Comparison of ENCODE assay signal across 9 cellular contexts in the genomic region with DNA sequence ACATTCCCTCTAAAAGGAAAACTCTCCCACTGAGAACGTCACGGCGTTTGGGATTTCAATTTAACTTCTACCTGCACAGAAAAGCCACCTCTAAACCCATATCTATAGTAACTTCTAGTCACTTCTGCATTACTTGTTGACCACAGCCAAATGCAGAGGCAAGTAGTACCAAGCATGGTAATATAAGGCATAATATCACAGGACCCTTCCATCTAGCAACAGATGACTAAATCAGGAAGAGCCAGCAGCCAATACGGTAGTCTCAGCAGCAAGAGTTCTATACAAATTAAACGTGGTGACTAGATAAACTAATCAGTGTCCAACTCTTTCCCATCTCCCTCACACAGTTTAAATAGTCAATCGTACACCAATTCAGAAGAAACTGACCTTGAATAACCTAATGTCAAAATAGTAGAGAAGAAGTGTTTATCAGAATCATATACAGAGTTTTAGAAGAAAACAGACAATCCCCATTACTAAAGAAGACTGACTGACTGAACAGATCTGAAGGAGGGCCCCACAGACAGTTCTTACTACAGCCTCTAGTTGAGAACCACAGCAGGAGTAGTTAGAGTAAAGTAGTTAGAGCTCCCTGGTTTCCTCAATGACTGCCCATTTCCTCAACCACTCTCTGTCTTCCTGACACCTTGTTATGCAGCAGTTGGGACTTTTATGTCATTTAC. TPM values are rescaled to one million over a fixed set of nuclear protein-coding genes. Genes with fewer than 3 reads are reported as not detected.
DNase-seq lines count a peak whose midpoint lies in the region; ATAC-seq and TF ChIP-seq lines count a peak whose summit lies in the region.
"Had no signal": no experiment of that assay in that cellular context is flagged by ENCODE, and none has a peak within 500 bp of the region (broad histone marks: within the 10 kb centered on the region; RNA-seq: fewer than 3 reads in every experiment).

No MANE protein-coding gene starts in this region.

- no peaks in the 10 kb centered on the region for H3K9me2 ChIP-seq in GM23248 (ENCODE audit: insufficient read depth)

- H3K9me3 ChIP-seq in GM23248 (ENCODE audit: low read depth) (no peaks in the 10 kb centered on the region), thyroid gland (no peaks in the 10 kb centered on the region)

- no peak overlapping the region for H3K9ac ChIP-seq in GM23248
- H3K9ac ChIP-seq: BLaER1 had no signal

- H3K4me2 ChIP-seq in GM23248 (ENCODE audit: unreplicated experiment), result no peak overlapping the region
- H3K4me2 ChIP-seq: BLaER1 had no signal

- H3K27ac Mint-ChIP-seq in activated CD4-positive, alpha-beta T cell treated with anti-CD3 and anti-CD28 coated beads for 36 hours, result peak overlapping the region; percentile 62

- H3F3A ChIP-seq in GM23248 (ENCODE audit: insufficient read depth), result peaks cover 8% of the 10 kb centered on the region

- POLR2A ChIA-PET in activated CD4-positive, alpha-beta T cell treated with anti-CD3 and anti-CD28 coated beads for 36 hours (lab: Charles Lee), result no interaction called here

- ATAC-seq in activated CD4-positive, alpha-beta T cell treated with anti-CD3 and anti-CD28 coated beads for 36 hours, result peak; percentile 90

- no peaks in the 10 kb centered on the region for H3K27me3 Mint-ChIP-seq in activated CD4-positive, alpha-beta T cell treated with anti-CD3 and anti-CD28 coated beads for 36 hours

- H3K4me3 Mint-ChIP-seq in activated CD4-positive, alpha-beta T cell treated with anti-CD3 and anti-CD28 coated beads for 36 hours, result no peak overlapping the region

- peaks cover 2% of the 10 kb centered on the region for H3K9me3 Mint-ChIP-seq in activated CD4-positive, alpha-beta T cell treated with anti-CD3 and anti-CD28 coated beads for 36 hours (ENCODE audit: low read depth)

- TF ChIP-seq POLR2A in thyroid gland (IDR thresholded peaks at IDR 0.05), result no peak

- CTCF ChIA-PET in activated CD4-positive, alpha-beta T cell treated with anti-CD3 and anti-CD28 coated beads for 36 hours (lab: Charles Lee), result interaction anchor here (0.6 kb wide), 1 partner anchor 1577 kb away, joined by 4 read pairs; no protein-coding TSS in a partner anchor

- peaks cover 100% of the 10 kb centered on the region for H3K79me2 ChIP-seq in GM23248 (ENCODE audit: insufficient read depth)

- H3K4me3 ChIP-seq in GM23248, result no peak overlapping the region
- H3K4me3 ChIP-seq in Jurkat, Clone E6-1 (ENCODE audit: low read length), result no peak overlapping the region
- no peak overlapping the region for H3K4me3 ChIP-seq in astrocyte of the spinal cord (ENCODE audit: low read depth, low read length)
- no peak overlapping the region for H3K4me3 ChIP-seq in thyroid gland (replicated peaks in 1 of 3)
- H3K4me3 ChIP-seq: BLaER1 had no signal

- peaks cover 8% of the 10 kb centered on the region for H3K4me1 ChIP-seq in GM23248 (ENCODE audit: insufficient read depth)
- H3K4me1 ChIP-seq in thyroid gland, result peaks cover 0 to 9% of the 10 kb centered on the region in 2 donors
- H3K4me1 ChIP-seq: BLaER1 had no signal

- peaks cover 16% of the 10 kb centered on the region for H3K36me3 Mint-ChIP-seq in activated CD4-positive, alpha-beta T cell treated with anti-CD3 and anti-CD28 coated beads for 36 hours (ENCODE audit: low read depth)

- no peak overlapping the region for H2AFZ ChIP-seq in GM23248

- H3K36me3 ChIP-seq in GM23248 (ENCODE audit: low read depth) (no peaks in the 10 kb centered on the region), thyroid gland (no peaks in the 10 kb centered on the region)

- no peak for TF ChIP-seq CTCF in astrocyte of the spinal cord (IDR thresholded peaks at IDR 0.05; ENCODE audit: low read depth, low read length)
- TF ChIP-seq CTCF in thyroid gland (IDR thresholded peaks at IDR 0.05), result no peak

- intact Hi-C loops in activated CD4-positive, alpha-beta T cell treated with anti-CD3 and anti-CD28 coated beads for 36 hours (cut with DNase I, micrococcal nuclease), result no loop called here
- intact Hi-C loops in thyroid gland (cut with DNase I), result no loop called here

- H3K27ac ChIP-seq in GM23248, result no peak overlapping the region
- H3K27ac ChIP-seq in thyroid gland, result no peak overlapping the region
- H3K27ac ChIP-seq: BLaER1 had no signal

- in situ Hi-C loops in GM23248 (cut with MboI) (no loop called here), astrocyte of the spinal cord (cut with HindIII; ENCODE audit: low sequenced_read_pairs) (no loop called here)

- WGBS in GM23248 (ENCODE audit: low coverage in 1 of 2, low lambda C conversion rate in 2 of 2, missing lambda C conversion rate in 2 of 2), 2 experiments, result 74% methylated on average over 6 of the region's 6 CpGs
- 67 to 71% methylated on average over 6 of the region's 6 CpGs for WGBS in thyroid gland, 2 donors

- H4K20me1 ChIP-seq in GM23248 (ENCODE audit: insufficient read depth), result peaks cover 17% of the 10 kb centered on the region; the same call in 1 of the 2 replicates

- DNase-seq in activated CD4-positive, alpha-beta T cell treated with anti-CD3 and anti-CD28 coated beads for 36 hours, result no peak
- no peak for DNase-seq in activated CD4-positive, alpha-beta T cell treated with anti-CD3 and anti-CD28 coated beads for 4 hours
- DNase-seq in GM23248, result peak; percentile 35
- peak; percentile 7 for DNase-seq in Jurkat, Clone E6-1 (ENCODE audit: low read depth, low spot score)
- peak; percentile 56 for DNase-seq in astrocyte of the spinal cord (ENCODE audit: low read depth, low spot score)
- DNase-seq in midbrain (lab: John Stamatoyannopoulos, UW), result peak; percentile 9
- DNase-seq in stimulated activated CD4-positive, alpha-beta T cell treated with anti-CD3 and anti-CD28 coated beads, Interleukin-4, amount 100 ng/mL, for 1 hour, result no peak
- DNase-seq in thyroid gland, result no peak

- H3K4me1 Mint-ChIP-seq in activated CD4-positive, alpha-beta T cell treated with anti-CD3 and anti-CD28 coated beads for 36 hours, result peaks cover 24% of the 10 kb centered on the region

- H3K27me3 ChIP-seq in GM23248 (replicated peaks; ENCODE audit: insufficient read depth), result no peaks in the 10 kb centered on the region
- no peaks in the 10 kb centered on the region for H3K27me3 ChIP-seq in thyroid gland
- H3K27me3 ChIP-seq: BLaER1 had no signal

RNA-seq across cellular contexts. Expression of a gene that starts 30.0 kb away (rescaled TPM):
- 10 to 100 TPM; 49.8 to 53.5 TPM for total RNA-seq in activated CD4-positive, alpha-beta T cell treated with anti-CD3 and anti-CD28 coated beads for 36 hours
- 29.8 and 46.3 TPM in 2 replicates for total RNA-seq in GM23248 (2014; rRNA removed; shearing (Covaris generic))
- 36.2 and 43.7 TPM in 2 replicates for polyA plus RNA-seq in GM23248 (2016; fragmentation: Nextera tagmentation; extraction: Ambion mirVana)
- polyA plus RNA-seq in Jurkat, Clone E6-1 (2012; ENCODE audit: insufficient read depth, insufficient read length), result 24.6 TPM
- total RNA-seq in thyroid gland, result 10 to 100 TPM; 16.3 to 28.7 (median 27.4) TPM

RNA-seq across cellular contexts. Expression of a gene that starts 58.8 kb away (rescaled TPM):
- 10 to 100 TPM; 74.2 to 78.6 TPM for total RNA-seq in activated CD4-positive, alpha-beta T cell treated with anti-CD3 and anti-CD28 coated beads for 36 hours
- total RNA-seq in GM23248 (2014; rRNA removed; shearing (Covaris generic)), result 57.8 and 65.6 TPM in 2 replicates
- 147 and 159 TPM in 2 replicates for polyA plus RNA-seq in GM23248 (2016; fragmentation: Nextera tagmentation; extraction: Ambion mirVana)
- polyA plus RNA-seq in Jurkat, Clone E6-1 (2012; ENCODE audit: insufficient read depth, insufficient read length), result 59.6 TPM
- 100 to 1,000 TPM in 1 of 4 donors, 10 to 100 TPM in 3; 57.5 to 139 (median 93.0) TPM for total RNA-seq in thyroid gland

Comparison
In these comparisons a context has a peak if more than half of its experiments do, and no peak if none do; other contexts are left out.
1. DNase-seq: peak in GM23248 (single experiment), Jurkat, Clone E6-1 (single experiment), astrocyte of the spinal cord (single experiment) and midbrain (single experiment); none in activated CD4-positive, alpha-beta T cell treated with anti-CD3 and anti-CD28 coated beads for 36 hours (single experiment), activated CD4-positive, alpha-beta T cell treated with anti-CD3 and anti-CD28 coated beads for 4 hours (0 of 2), stimulated activated CD4-positive, alpha-beta T cell treated with anti-CD3 and anti-CD28 coated beads, Interleukin-4, amount 100 ng/mL, for 1 hour (single experiment) and thyroid gland (0 of 2).